ENCODE assay signal across 8 cellular contexts in genomic region chr7:42831051-42831952, GRCh38.
A peak's percentile ranks its signal among the peaks of the same experiment; 100 is the strongest.
DNase-seq lines count a peak whose midpoint lies in the region; ATAC-seq and TF ChIP-seq lines count a peak whose summit lies in the region.

No MANE protein-coding gene starts in this region.

- H3K36me3 Mint-ChIP-seq in natural killer cell treated with Interleukin-12 subunit alpha and Interleukin-12 subunit beta and Interleukin-15 and Interleukin-18, amount 100 ng/mL, for 72 hours = no peaks in the 10 kb centered on the region
- no peaks in the 10 kb centered on the region for H3K36me3 Mint-ChIP-seq in natural killer cell

- ATAC-seq in natural killer cell treated with Interleukin-12 subunit alpha and Interleukin-12 subunit beta and Interleukin-15 and Interleukin-18, amount 100 ng/mL, for 72 hours = no peak
- ATAC-seq in natural killer cell = no peak

- no peaks in the 10 kb centered on the region for H3K9me2 ChIP-seq in SK-N-SH

- H3K4me1 ChIP-seq in SK-N-SH (ENCODE audit: control insufficient read depth in 1 of 2, insufficient read depth in 2 of 2, low read depth in 1 of 2, low read length in 1 of 2) = no peaks in the 10 kb centered on the region

- H3K27me3 ChIP-seq in SK-N-SH (ENCODE audit: insufficient read depth) = peaks cover 48% of the 10 kb centered on the region

- no peak overlapping the region for H3K27ac ChIP-seq in SK-N-SH (ENCODE audit: low read depth in 2 of 2, low read length in 1 of 2)

- DNase-seq in H4 (ENCODE audit: low spot score) (peak; percentile 88), SK-N-SH (no peak), glomerular visceral epithelial cell (ENCODE audit: extremely low spot score) (peak; percentile 17), posterior cingulate gyrus (peak in 8 of 10 donors; percentile 48 to 92 (median 68)), NCI-H1092 treated with DMSO at 0.1 percent for 48 hours (lab: John Stamatoyannopoulos, UW) (no peak), natural killer cell (no peak)
- DNase-seq in natural killer cell treated with Interleukin-12 subunit alpha and Interleukin-12 subunit beta and Interleukin-15 and Interleukin-18, amount 100 ng/mL, for 72 hours (ENCODE audit: low spot score) = no peak
- no peak for DNase-seq in activated CD4-positive, alpha-beta T cell treated with anti-CD3 and anti-CD28 coated beads for 4 hours

- H3K79me2 ChIP-seq in SK-N-SH (ENCODE audit: insufficient read depth) = no peaks in the 10 kb centered on the region

- no peak overlapping the region for H2AFZ ChIP-seq in SK-N-SH (ENCODE audit: low read depth)

- H3K4me2 ChIP-seq in SK-N-SH = peak overlapping the region; percentile 38; the same call in 1 of the 2 replicates

- POLR2A ChIA-PET in SK-N-SH (lab: Yijun Ruan, JAX) = no interaction called here

- H3K27me3 Mint-ChIP-seq in natural killer cell treated with Interleukin-12 subunit alpha and Interleukin-12 subunit beta and Interleukin-15 and Interleukin-18, amount 100 ng/mL, for 72 hours = peaks cover 18 to 25% of the 10 kb centered on the region in 2 donors
- peaks cover 7 to 9% of the 10 kb centered on the region in 2 donors for H3K27me3 Mint-ChIP-seq in natural killer cell (ENCODE audit: low read depth in 2 of 2)

- peak; percentile 52 for TF ChIP-seq RAD21 in SK-N-SH (IDR thresholded peaks at IDR 0.05; ENCODE audit: low read length)

- H3K9me3 ChIP-seq in SK-N-SH = no peaks in the 10 kb centered on the region

- peak overlapping the region in 1 of 2 experiments; percentile 24; a peak in 1 of 4 replicates for H3K4me3 ChIP-seq in SK-N-SH (ENCODE audit: low read depth in 2 of 2, low read length in 1 of 2)

- H3K4me3 Mint-ChIP-seq in natural killer cell treated with Interleukin-12 subunit alpha and Interleukin-12 subunit beta and Interleukin-15 and Interleukin-18, amount 100 ng/mL, for 72 hours = no peak overlapping the region
- no peak overlapping the region for H3K4me3 Mint-ChIP-seq in natural killer cell

- no peaks in the 10 kb centered on the region for H4K20me1 ChIP-seq in SK-N-SH (ENCODE audit: insufficient read depth)

- no peaks in the 10 kb centered on the region for H3K4me1 Mint-ChIP-seq in natural killer cell treated with Interleukin-12 subunit alpha and Interleukin-12 subunit beta and Interleukin-15 and Interleukin-18, amount 100 ng/mL, for 72 hours (ENCODE audit: low read depth in 2 of 2)
- no peaks in the 10 kb centered on the region for H3K4me1 Mint-ChIP-seq in natural killer cell

- no peaks in the 10 kb centered on the region for H3K36me3 ChIP-seq in SK-N-SH (replicated peaks in 1 of 2; ENCODE audit: control insufficient read depth in 1 of 2, insufficient read depth in 2 of 2, low read length in 1 of 2)

- intact Hi-C loops in posterior cingulate gyrus (cut with DNase I) = loop anchor here (2.0 kb wide), 1 partner anchor 853 kb away; no protein-coding TSS in a partner anchor
- intact Hi-C loops in natural killer cell (cut with micrococcal nuclease) = no loop called here

- no peak overlapping the region for H3K27ac Mint-ChIP-seq in natural killer cell treated with Interleukin-12 subunit alpha and Interleukin-12 subunit beta and Interleukin-15 and Interleukin-18, amount 100 ng/mL, for 72 hours
- H3K27ac Mint-ChIP-seq in natural killer cell = no peak overlapping the region

- TF ChIP-seq EP300 in SK-N-SH (IDR thresholded peaks at IDR 0.05; ENCODE audit: borderline replicate concordance in 1 of 2, low read depth in 1 of 2, low read length in 1 of 2) = no peak

- H3F3A ChIP-seq in SK-N-SH (replicated peaks; ENCODE audit: insufficient read depth) = no peaks in the 10 kb centered on the region

- H3K9ac ChIP-seq in SK-N-SH = no peak overlapping the region

- no peaks in the 10 kb centered on the region for H3K9me3 Mint-ChIP-seq in natural killer cell treated with Interleukin-12 subunit alpha and Interleukin-12 subunit beta and Interleukin-15 and Interleukin-18, amount 100 ng/mL, for 72 hours
- no peaks in the 10 kb centered on the region for H3K9me3 Mint-ChIP-seq in natural killer cell

- TF ChIP-seq CTCF in SK-N-SH (IDR thresholded peaks at IDR 0.05) (peak; percentile 67), natural killer cell (IDR thresholded peaks at IDR 0.05) (no peak)

- under 1% methylated on average over 7 of the region's 7 CpGs for WGBS in SK-N-SH (ENCODE audit: low lambda C conversion rate)

- CTCF ChIA-PET in SK-N-SH (lab: Yijun Ruan, JAX) = interaction anchor here (0.6 to 4.2 kb wide), 10 partner anchors 9 to 891 kb away, joined by 3 to 21 read pairs (median 4); no protein-coding TSS in a partner anchor

TF ChIP-seq in SK-N-SH, 30 proteins besides CTCF, POLR2A, EP300 and RAD21:
- TF ChIP-seq, protein P1, sequence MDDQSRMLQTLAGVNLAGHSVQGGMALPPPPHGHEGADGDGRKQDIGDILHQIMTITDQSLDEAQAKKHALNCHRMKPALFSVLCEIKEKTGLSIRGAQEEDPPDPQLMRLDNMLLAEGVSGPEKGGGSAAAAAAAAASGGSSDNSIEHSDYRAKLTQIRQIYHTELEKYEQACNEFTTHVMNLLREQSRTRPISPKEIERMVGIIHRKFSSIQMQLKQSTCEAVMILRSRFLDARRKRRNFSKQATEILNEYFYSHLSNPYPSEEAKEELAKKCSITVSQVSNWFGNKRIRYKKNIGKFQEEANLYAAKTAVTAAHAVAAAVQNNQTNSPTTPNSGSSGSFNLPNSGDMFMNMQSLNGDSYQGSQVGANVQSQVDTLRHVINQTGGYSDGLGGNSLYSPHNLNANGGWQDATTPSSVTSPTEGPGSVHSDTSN (IDR thresholded peaks at IDR 0.05) = no peak
- peak; percentile 36 for TF ChIP-seq SMC3 (IDR thresholded peaks at IDR 0.05; ENCODE audit: low read depth, low read length)
TF ChIP-seq in SK-N-SH: peak in this region for 1.

Comparison
In these comparisons a context has a peak if more than half of its experiments do, and no peak if none do; other contexts are left out.
1. DNase-seq: peak in H4 (single experiment), glomerular visceral epithelial cell (single experiment) and posterior cingulate gyrus (8 of 10); none in SK-N-SH (single experiment), natural killer cell treated with Interleukin-12 subunit alpha and Interleukin-12 subunit beta and Interleukin-15 and Interleukin-18, amount 100 ng/mL, for 72 hours (single experiment), activated CD4-positive, alpha-beta T cell treated with anti-CD3 and anti-CD28 coated beads for 4 hours (0 of 2), NCI-H1092 treated with DMSO at 0.1 percent for 48 hours (single experiment) and natural killer cell (single experiment).